8 cellular contexts compared by ENCODE assay signal in genomic region chr1:2557146-2558029, GRCh38. TPM values are rescaled to one million over a fixed set of nuclear protein-coding genes. Genes with fewer than 3 reads are reported as not detected.
A peak's percentile ranks its signal among the peaks of the same experiment; 100 is the strongest.
DNase-seq lines count a peak whose midpoint lies in the region; ATAC-seq and TF ChIP-seq lines count a peak whose summit lies in the region.

No MANE protein-coding gene starts in this region.

- H3K36me3 Mint-ChIP-seq in dendritic cell treated with granulocyte-macrophage colony-stimulating factor and Interleukin-4, amounts not matched to agents 40 ng/mL and 50 ng/mL, for 4 days (ENCODE audit: low read depth): peaks cover 76% of the 10 kb centered on the region
- H3K36me3 Mint-ChIP-seq in natural killer cell treated with Interleukin-12 subunit alpha and Interleukin-12 subunit beta and Interleukin-15 and Interleukin-18, amount 100 ng/mL, for 72 hours: no peaks in the 10 kb centered on the region

- H3K4me1 Mint-ChIP-seq in dendritic cell treated with granulocyte-macrophage colony-stimulating factor and Interleukin-4, amounts not matched to agents 40 ng/mL and 50 ng/mL, for 4 days (ENCODE audit: low read depth): peaks cover 69% of the 10 kb centered on the region
- H3K4me1 Mint-ChIP-seq in natural killer cell treated with Interleukin-12 subunit alpha and Interleukin-12 subunit beta and Interleukin-15 and Interleukin-18, amount 100 ng/mL, for 72 hours (ENCODE audit: low read depth in 2 of 2): peaks cover 15 to 38% of the 10 kb centered on the region in 2 donors

- CTCF ChIA-PET in BJ (lab: Yijun Ruan, JAX): interaction anchor here (1.2 to 3.2 kb wide), 5 partner anchors 8 to 363 kb away, joined by 3 to 28 read pairs (median 3); partner anchors contain the start of gene FAAP20

- no peaks in the 10 kb centered on the region for H3K27me3 ChIP-seq in BJ (ENCODE audit: control insufficient read depth, insufficient read depth, low read length)

- intact Hi-C loops in dendritic cell treated with granulocyte-macrophage colony-stimulating factor and Interleukin-4, amounts not matched to agents 40 ng/mL and 50 ng/mL, for 4 days (cut with micrococcal nuclease): no loop called here

- peak overlapping the region; percentile 84 for H3K4me3 Mint-ChIP-seq in dendritic cell treated with granulocyte-macrophage colony-stimulating factor and Interleukin-4, amounts not matched to agents 40 ng/mL and 50 ng/mL, for 4 days
- H3K4me3 Mint-ChIP-seq in natural killer cell treated with Interleukin-12 subunit alpha and Interleukin-12 subunit beta and Interleukin-15 and Interleukin-18, amount 100 ng/mL, for 72 hours: peak overlapping the region; percentile 94

- peak overlapping the region; percentile 96 for H3K27ac Mint-ChIP-seq in dendritic cell treated with granulocyte-macrophage colony-stimulating factor and Interleukin-4, amounts not matched to agents 40 ng/mL and 50 ng/mL, for 4 days
- peak overlapping the region; percentile 92 to 98 for H3K27ac Mint-ChIP-seq in natural killer cell treated with Interleukin-12 subunit alpha and Interleukin-12 subunit beta and Interleukin-15 and Interleukin-18, amount 100 ng/mL, for 72 hours

- peaks cover 6% of the 10 kb centered on the region for H3K27me3 Mint-ChIP-seq in dendritic cell treated with granulocyte-macrophage colony-stimulating factor and Interleukin-4, amounts not matched to agents 40 ng/mL and 50 ng/mL, for 4 days
- H3K27me3 Mint-ChIP-seq in natural killer cell treated with Interleukin-12 subunit alpha and Interleukin-12 subunit beta and Interleukin-15 and Interleukin-18, amount 100 ng/mL, for 72 hours: no peaks in the 10 kb centered on the region

- H3K36me3 ChIP-seq in BJ (ENCODE audit: control insufficient read depth, insufficient read depth, low read length): no peaks in the 10 kb centered on the region; the same call in 1 of the 2 replicates

- DNase-seq in BJ (ENCODE audit: low read depth): no peak
- DNase-seq in HT-29 (ENCODE audit: low spot score): peak; percentile 42
- DNase-seq in natural killer cell treated with Interleukin-12 subunit alpha and Interleukin-12 subunit beta and Interleukin-15 and Interleukin-18, amount 100 ng/mL, for 72 hours (ENCODE audit: low spot score): no peak
- DNase-seq in DMS153 treated with DMSO at 0.1 percent for 48 hours (lab: John Stamatoyannopoulos, UW; ENCODE audit: unreplicated experiment): no peak
- no peak for DNase-seq in GF-D8 (lab: John Stamatoyannopoulos, UW)
- DNase-seq in NCI-H2029 treated with DMSO at 0.1 percent for 48 hours (lab: John Stamatoyannopoulos, UW): no peak

- peak overlapping the region; percentile 56 for H3K4me3 ChIP-seq in BJ (ENCODE audit: low read depth, low read length)

- ATAC-seq in natural killer cell treated with Interleukin-12 subunit alpha and Interleukin-12 subunit beta and Interleukin-15 and Interleukin-18, amount 100 ng/mL, for 72 hours: no peak
- no peak for ATAC-seq in HG02973 (IDR thresholded peaks at IDR 0.05; ENCODE audit: unreplicated experiment)

- no peak for TF ChIP-seq CTCF in BJ (IDR thresholded peaks at IDR 0.05; ENCODE audit: insufficient read depth, low read depth, low read length)

- H3K9me3 Mint-ChIP-seq in dendritic cell treated with granulocyte-macrophage colony-stimulating factor and Interleukin-4, amounts not matched to agents 40 ng/mL and 50 ng/mL, for 4 days: no peaks in the 10 kb centered on the region
- no peaks in the 10 kb centered on the region for H3K9me3 Mint-ChIP-seq in natural killer cell treated with Interleukin-12 subunit alpha and Interleukin-12 subunit beta and Interleukin-15 and Interleukin-18, amount 100 ng/mL, for 72 hours

- POLR2A ChIA-PET in BJ (lab: Charles Lee): no interaction called here

RNA-seq across cellular contexts. Expression of gene TNFRSF14, which starts 1.2 kb away (rescaled TPM):
- polyA plus RNA-seq in BJ (2011; rRNA removed): 11.8 and 19.3 TPM in 2 replicates
- polyA minus RNA-seq in BJ (2011; rRNA and poly(A)+ RNA removed): 10.3 and 11.1 TPM in 2 replicates
- 77.4 and 85.6 TPM in 2 replicates for total RNA-seq in HT-29 (2014; rRNA removed; shearing (Covaris generic))
- 100 to 1,000 TPM in 1 of 2 donors, 10 to 100 TPM in 1; 93.2 to 118 TPM for total RNA-seq in natural killer cell treated with Interleukin-12 subunit alpha and Interleukin-12 subunit beta and Interleukin-15 and Interleukin-18, amount 100 ng/mL, for 72 hours

RNA-seq across cellular contexts. Expression of gene HES5, which starts 27.3 kb away (rescaled TPM):
- not detected in 2 replicates for polyA plus RNA-seq in BJ (2011; rRNA removed)
- polyA minus RNA-seq in BJ (2011; rRNA and poly(A)+ RNA removed): not detected in 2 replicates
- total RNA-seq in HT-29 (2014; rRNA removed; shearing (Covaris generic)): 0.28 and 0.42 TPM in 2 replicates
- not detected for total RNA-seq in natural killer cell treated with Interleukin-12 subunit alpha and Interleukin-12 subunit beta and Interleukin-15 and Interleukin-18, amount 100 ng/mL, for 72 hours

RNA-seq across cellular contexts. Expression of gene PRXL2B, which starts 29.2 kb away (rescaled TPM):
- 9.8 and 16.1 TPM in 2 replicates for polyA plus RNA-seq in BJ (2011; rRNA removed)
- polyA minus RNA-seq in BJ (2011; rRNA and poly(A)+ RNA removed): 8.1 and 9.2 TPM in 2 replicates
- total RNA-seq in HT-29 (2014; rRNA removed; shearing (Covaris generic)): 90.1 and 101 TPM in 2 replicates
- 10 to 100 TPM in 1 of 2 donors, 1 to 10 TPM in 1; 9.1 to 18.5 TPM for total RNA-seq in natural killer cell treated with Interleukin-12 subunit alpha and Interleukin-12 subunit beta and Interleukin-15 and Interleukin-18, amount 100 ng/mL, for 72 hours

RNA-seq across cellular contexts. Expression of gene PANK4, which starts 31.0 kb away (rescaled TPM):
- polyA plus RNA-seq in BJ (2011; rRNA removed): 13.3 and 17.1 TPM in 2 replicates
- polyA minus RNA-seq in BJ (2011; rRNA and poly(A)+ RNA removed): 23.8 and 42.0 TPM in 2 replicates
- 37.8 and 48.3 TPM in 2 replicates for total RNA-seq in HT-29 (2014; rRNA removed; shearing (Covaris generic))
- total RNA-seq in natural killer cell treated with Interleukin-12 subunit alpha and Interleukin-12 subunit beta and Interleukin-15 and Interleukin-18, amount 100 ng/mL, for 72 hours: 10 to 100 TPM; 37.7 to 70.5 TPM
